In genomic region chr17:76262732-76263344, GRCh38 we compare ENCODE assay signal across 8 cellular contexts. TPM values are rescaled to one million over a fixed set of nuclear protein-coding genes. Genes with fewer than 3 reads are reported as not detected.
A peak's percentile ranks its signal among the peaks of the same experiment; 100 is the strongest.
DNase-seq lines count a peak whose midpoint lies in the region; ATAC-seq lines count a peak whose summit lies in the region.

No MANE protein-coding gene starts in this region.

- no peak overlapping the region for H3K9ac ChIP-seq in mesendoderm (ENCODE audit: low read length)

- no peaks in the 10 kb centered on the region for H3K36me3 ChIP-seq in mesendoderm (ENCODE audit: control insufficient read depth, insufficient read depth, low read length)

- H3K79me2 ChIP-seq in mesendoderm (ENCODE audit: control insufficient read depth, insufficient read depth, low read length), result peaks cover 7% of the 10 kb centered on the region

- no peak overlapping the region for H4K8ac ChIP-seq in mesendoderm (ENCODE audit: low read depth, low read length)

- H3K4ac ChIP-seq in mesendoderm (ENCODE audit: low read depth, low read length), result no peak overlapping the region

- peak; percentile 65 for DNase-seq in GDM1 (lab: John Stamatoyannopoulos, UW)
- peak; percentile 48 for DNase-seq in M059J (ENCODE audit: low read depth)
- DNase-seq in activated CD4-positive, alpha-beta memory T cell treated with anti-CD3 and anti-CD28 coated beads, Interleukin-2, amount 10 ng/mL, durations not matched to agents 7 days and 5 days, result peak; percentile 26
- no peak for DNase-seq in mesendoderm
- no peak for DNase-seq in mesenteric fat pad (ENCODE audit: low spot score)
- no peak for DNase-seq in kidney glomerular epithelial cell (lab: John Stamatoyannopoulos, UW)

- peaks cover 24% of the 10 kb centered on the region for H3K36me3 Mint-ChIP-seq in activated CD4-positive, alpha-beta memory T cell treated with anti-CD3 and anti-CD28 coated beads, Interleukin-2, amount 10 ng/mL, durations not matched to agents 7 days and 5 days (ENCODE audit: low read depth)

- H3K4me3 ChIP-seq in mesendoderm (ENCODE audit: low read length), result no peak overlapping the region

- H3K27me3 Mint-ChIP-seq in activated CD4-positive, alpha-beta memory T cell treated with anti-CD3 and anti-CD28 coated beads, Interleukin-2, amount 10 ng/mL, durations not matched to agents 7 days and 5 days, result no peaks in the 10 kb centered on the region

- H3K23ac ChIP-seq in mesendoderm (ENCODE audit: low read length), result no peak overlapping the region

- H3K56ac ChIP-seq in mesendoderm (ENCODE audit: low read length), result peak overlapping the region; percentile 42

- POLR2A ChIA-PET in activated CD4-positive, alpha-beta memory T cell treated with anti-CD3 and anti-CD28 coated beads, Interleukin-2, amount 10 ng/mL, durations not matched to agents 7 days and 5 days (lab: Charles Lee), result interaction anchor here (0.8 to 27.4 kb wide), 14 partner anchors 3 to 141 kb away, joined by 3 to 1335 read pairs (median 10); partner anchors contain the start of genes RNF157 and UBALD2

- no CpG with 5 or more reads among the region's 9 CpGs for WGBS in mesendoderm (ENCODE audit: extremely low coverage, insufficient coverage, low lambda C conversion rate)

- peaks cover 41% of the 10 kb centered on the region for H3K4me1 Mint-ChIP-seq in activated CD4-positive, alpha-beta memory T cell treated with anti-CD3 and anti-CD28 coated beads, Interleukin-2, amount 10 ng/mL, durations not matched to agents 7 days and 5 days

- peak overlapping the region; percentile 39 for H3K4me3 Mint-ChIP-seq in activated CD4-positive, alpha-beta memory T cell treated with anti-CD3 and anti-CD28 coated beads, Interleukin-2, amount 10 ng/mL, durations not matched to agents 7 days and 5 days

- H3K4me1 ChIP-seq in mesendoderm (ENCODE audit: control insufficient read depth, low read depth, low read length), result peaks cover 6% of the 10 kb centered on the region

- no peak overlapping the region for H3K27ac ChIP-seq in mesendoderm (ENCODE audit: low read depth, low read length)

- no peak overlapping the region for H3K4me2 ChIP-seq in mesendoderm (ENCODE audit: low read length)

- H3K27ac Mint-ChIP-seq in activated CD4-positive, alpha-beta memory T cell treated with anti-CD3 and anti-CD28 coated beads, Interleukin-2, amount 10 ng/mL, durations not matched to agents 7 days and 5 days, result peak overlapping the region; percentile 99

- peaks cover 3% of the 10 kb centered on the region for H3K79me1 ChIP-seq in mesendoderm (ENCODE audit: low read length)

- H3K27me3 ChIP-seq in mesendoderm (ENCODE audit: insufficient read depth, low read length, poor library complexity), result no peaks in the 10 kb centered on the region

- no peak overlapping the region for H2BK120ac ChIP-seq in mesendoderm (ENCODE audit: low read depth, low read length)

- ATAC-seq in HG03378 (IDR thresholded peaks at IDR 0.05; ENCODE audit: unreplicated experiment) (no peak), HG02678 (IDR thresholded peaks at IDR 0.05; ENCODE audit: unreplicated experiment) (no peak)

- H3K18ac ChIP-seq in mesendoderm (ENCODE audit: low read length), result no peak overlapping the region

- CTCF ChIA-PET in activated CD4-positive, alpha-beta memory T cell treated with anti-CD3 and anti-CD28 coated beads, Interleukin-2, amount 10 ng/mL, durations not matched to agents 7 days and 5 days (lab: Charles Lee), result interaction anchor here (0.8 to 4.8 kb wide), 13 partner anchors 10 to 158 kb away, joined by 3 to 56 read pairs (median 6); no protein-coding TSS in a partner anchor

- no peak overlapping the region for H2BK15ac ChIP-seq in mesendoderm (replicated peaks; ENCODE audit: low read depth)

- no peak overlapping the region for H4K5ac ChIP-seq in mesendoderm (ENCODE audit: low read length)

- no peaks in the 10 kb centered on the region for H3K9me3 Mint-ChIP-seq in activated CD4-positive, alpha-beta memory T cell treated with anti-CD3 and anti-CD28 coated beads, Interleukin-2, amount 10 ng/mL, durations not matched to agents 7 days and 5 days

- H2BK5ac ChIP-seq in mesendoderm (ENCODE audit: low read length), result no peak overlapping the region

- H2AK5ac ChIP-seq in mesendoderm (ENCODE audit: low read length), result no peak overlapping the region

RNA-seq across cellular contexts. Expression of gene UBALD2, which starts 2.3 kb away (rescaled TPM):
- total RNA-seq in M059J (2014; rRNA removed; shearing (Covaris generic)), result 11.8 and 25.6 TPM in 2 replicates
- 100 to 1,000 TPM; 524 to 546 TPM for total RNA-seq in activated CD4-positive, alpha-beta memory T cell treated with anti-CD3 and anti-CD28 coated beads, Interleukin-2, amount 10 ng/mL, durations not matched to agents 7 days and 5 days
- polyA plus RNA-seq in mesendoderm (2013, experiment 1 of 2), result 41.6 TPM
- polyA plus RNA-seq in mesendoderm (2013, experiment 2 of 2), result 41.5 TPM
- total RNA-seq in mesenteric fat pad, result 59.2 TPM

RNA-seq across cellular contexts. Expression of gene RNF157, which starts 22.5 kb away (rescaled TPM):
- total RNA-seq in M059J (2014; rRNA removed; shearing (Covaris generic)), result 4.1 and 6.7 TPM in 2 replicates
- total RNA-seq in activated CD4-positive, alpha-beta memory T cell treated with anti-CD3 and anti-CD28 coated beads, Interleukin-2, amount 10 ng/mL, durations not matched to agents 7 days and 5 days, result 10 to 100 TPM; 79.8 to 83.9 TPM
- 1.1 TPM for polyA plus RNA-seq in mesendoderm (2013, experiment 1 of 2)
- polyA plus RNA-seq in mesendoderm (2013, experiment 2 of 2), result 1.3 TPM
- total RNA-seq in mesenteric fat pad, result 28.0 TPM

RNA-seq across cellular contexts. Expression of gene QRICH2, which starts 45.2 kb away (rescaled TPM):
- 1.7 and 1.9 TPM in 2 replicates for total RNA-seq in M059J (2014; rRNA removed; shearing (Covaris generic))
- total RNA-seq in activated CD4-positive, alpha-beta memory T cell treated with anti-CD3 and anti-CD28 coated beads, Interleukin-2, amount 10 ng/mL, durations not matched to agents 7 days and 5 days, result 1 to 10 TPM; 1.4 to 1.9 TPM
- 1.2 TPM for polyA plus RNA-seq in mesendoderm (2013, experiment 1 of 2)
- 1.3 TPM for polyA plus RNA-seq in mesendoderm (2013, experiment 2 of 2)
- 1.3 TPM for total RNA-seq in mesenteric fat pad

Comparison
In these comparisons a context has a peak if more than half of its experiments do, and no peak if none do; other contexts are left out.
1. DNase-seq: peak in GDM1 (single experiment), M059J (single experiment) and activated CD4-positive, alpha-beta memory T cell treated with anti-CD3 and anti-CD28 coated beads, Interleukin-2, amount 10 ng/mL, durations not matched to agents 7 days and 5 days (single experiment); none in mesendoderm (single experiment), mesenteric fat pad (single experiment) and kidney glomerular epithelial cell (single experiment).